17 cellular contexts compared by ENCODE assay signal in genomic region chr18:60675801-60676200, GRCh38.
DNase-seq lines count a peak whose midpoint lies in the region; ATAC-seq, FAIRE-seq and TF ChIP-seq lines count a peak whose summit lies in the region.
"Had no signal": no experiment of that assay in that cellular context is flagged by ENCODE, and none has a peak within 500 bp of the region (broad histone marks: within the 10 kb centered on the region; RNA-seq: fewer than 3 reads in every experiment).

No MANE protein-coding gene starts in this region.

- H3K9me3 Mint-ChIP-seq in activated naive CD4-positive, alpha-beta T cell treated with anti-CD3 and anti-CD28 coated beads for 36 hours, result no peaks in the 10 kb centered on the region
- H3K9me3 Mint-ChIP-seq: activated naive CD4-positive, alpha-beta T cell treated with anti-CD3 and anti-CD28 coated beads, Interleukin-2, amount 10 ng/mL, durations not matched to agents 7 days and 5 days had no signal

- no peak for FAIRE-seq in GM12891 (lab: Jason Lieb, UNC)

- H3K4me1 Mint-ChIP-seq in activated naive CD4-positive, alpha-beta T cell treated with anti-CD3 and anti-CD28 coated beads for 36 hours (ENCODE audit: low read depth), result no peaks in the 10 kb centered on the region
- H3K4me1 Mint-ChIP-seq: activated naive CD4-positive, alpha-beta T cell treated with anti-CD3 and anti-CD28 coated beads, Interleukin-2, amount 10 ng/mL, durations not matched to agents 7 days and 5 days; GM23338 had no signal

- H3K27me3 Mint-ChIP-seq in activated naive CD4-positive, alpha-beta T cell treated with anti-CD3 and anti-CD28 coated beads for 36 hours (ENCODE audit: low read depth), result no peaks in the 10 kb centered on the region
- H3K27me3 Mint-ChIP-seq: activated naive CD4-positive, alpha-beta T cell treated with anti-CD3 and anti-CD28 coated beads, Interleukin-2, amount 10 ng/mL, durations not matched to agents 7 days and 5 days had no signal

- intact Hi-C loops in activated naive CD4-positive, alpha-beta T cell treated with anti-CD3 and anti-CD28 coated beads for 36 hours (cut with micrococcal nuclease), result no loop called here

- ATAC-seq in HG02610 (IDR thresholded peaks at IDR 0.05; ENCODE audit: unreplicated experiment) (no peak), GM18520 (IDR thresholded peaks at IDR 0.05; ENCODE audit: unreplicated experiment) (no peak)
- ATAC-seq: upper lobe of right lung had no signal

- H3K4me3 Mint-ChIP-seq in activated naive CD4-positive, alpha-beta T cell treated with anti-CD3 and anti-CD28 coated beads for 36 hours, result no peak overlapping the region
- H3K4me3 Mint-ChIP-seq: activated naive CD4-positive, alpha-beta T cell treated with anti-CD3 and anti-CD28 coated beads, Interleukin-2, amount 10 ng/mL, durations not matched to agents 7 days and 5 days; GM23338 had no signal

- CTCF ChIA-PET in activated naive CD4-positive, alpha-beta T cell treated with anti-CD3 and anti-CD28 coated beads for 36 hours (lab: Charles Lee), result no interaction called here

- no peaks in the 10 kb centered on the region for H3K36me3 Mint-ChIP-seq in activated naive CD4-positive, alpha-beta T cell treated with anti-CD3 and anti-CD28 coated beads for 36 hours (ENCODE audit: low read depth)
- H3K36me3 Mint-ChIP-seq: activated naive CD4-positive, alpha-beta T cell treated with anti-CD3 and anti-CD28 coated beads, Interleukin-2, amount 10 ng/mL, durations not matched to agents 7 days and 5 days had no signal

- DNase-seq in DMS153 treated with DMSO at 0.1 percent for 48 hours (lab: John Stamatoyannopoulos, UW; ENCODE audit: unreplicated experiment) (peak; percentile 90), NCI-H1417 (lab: John Stamatoyannopoulos, UW) (peak in 2 of 3 experiments; percentile 30 to 74), NCI-H345 (lab: John Stamatoyannopoulos, UW) (peak; percentile 81), SW480 (ENCODE audit: low spot score) (peak; percentile 7), GM12891 (ENCODE audit: insufficient read length, low spot score) (no peak)
- no peak for DNase-seq in activated naive CD4-positive, alpha-beta T cell treated with anti-CD3 and anti-CD28 coated beads for 36 hours
- DNase-seq: activated naive CD4-positive, alpha-beta T cell treated with anti-CD3 and anti-CD28 coated beads, Interleukin-2, amount 10 ng/mL, durations not matched to agents 7 days and 5 days; activated T-cell treated with anti-CD3 and anti-CD28 coated beads, Interleukin-2, amount 50 U/mL, for 48 hours; anterior cingulate cortex; central memory CD4-positive, alpha-beta T cell; dermis blood vessel endothelial cell; mammary epithelial cell; NCI-H524; upper lobe of right lung had no signal

- no peak for TF ChIP-seq POLR2A in GM12891 (IDR thresholded peaks at IDR 0.05; ENCODE audit: low read depth, low read length)

- H3K27ac Mint-ChIP-seq in activated naive CD4-positive, alpha-beta T cell treated with anti-CD3 and anti-CD28 coated beads for 36 hours, result no peak overlapping the region
- H3K27ac Mint-ChIP-seq: activated naive CD4-positive, alpha-beta T cell treated with anti-CD3 and anti-CD28 coated beads, Interleukin-2, amount 10 ng/mL, durations not matched to agents 7 days and 5 days; GM23338 had no signal

TF ChIP-seq in GM12891, 5 proteins besides CTCF, POLR2A, EP300 and RAD21:
- TF ChIP-seq TAF1 (IDR thresholded peaks at IDR 0.05; ENCODE audit: low read depth, low read length) (no peak), PAX5 (IDR thresholded peaks at IDR 0.05; ENCODE audit: insufficient read depth, low read length, severe bottlenecking) (no peak), POU2F2 (IDR thresholded peaks at IDR 0.05; ENCODE audit: low read depth, low read length) (no peak), POLR2AphosphoS5 (IDR thresholded peaks at IDR 0.05; ENCODE audit: low read depth, low read length) (no peak), SPI1 (IDR thresholded peaks at IDR 0.05; ENCODE audit: low read depth, low read length) (no peak)

Comparison
In these comparisons a context has a peak if more than half of its experiments do, and no peak if none do; other contexts are left out.
1. DNase-seq: peak in DMS153 treated with DMSO at 0.1 percent for 48 hours (single experiment), NCI-H1417 (2 of 3), NCI-H345 (single experiment) and SW480 (single experiment); none in activated naive CD4-positive, alpha-beta T cell treated with anti-CD3 and anti-CD28 coated beads for 36 hours (single experiment) and GM12891 (single experiment).